15 cellular contexts compared by ENCODE assay signal in genomic region chr7:35893649-35894048, GRCh38.
DNase-seq lines count a peak whose midpoint lies in the region; ATAC-seq, FAIRE-seq and TF ChIP-seq lines count a peak whose summit lies in the region.
"Had no signal": no experiment of that assay in that cellular context is flagged by ENCODE, and none has a peak within 500 bp of the region (broad histone marks: within the 10 kb centered on the region; RNA-seq: fewer than 3 reads in every experiment).

No MANE protein-coding gene starts in this region.

- CTCF ChIA-PET in CD8-positive, alpha-beta T cell (lab: Charles Lee): interaction anchor here (3.6 kb wide), 1 partner anchor 13 kb away, joined by 8 read pairs; no protein-coding TSS in a partner anchor

- H3K4me1 Mint-ChIP-seq in CD4-positive, CD25-positive, alpha-beta regulatory T cell: peaks cover 17 to 24% (median 20%) of the 10 kb centered on the region in 4 donors
- H3K4me1 Mint-ChIP-seq in CD8-positive, alpha-beta T cell (ENCODE audit: low read depth): peaks cover 30% of the 10 kb centered on the region

- H3K27me3 Mint-ChIP-seq in CD4-positive, CD25-positive, alpha-beta regulatory T cell: no peaks in the 10 kb centered on the region
- no peaks in the 10 kb centered on the region for H3K27me3 Mint-ChIP-seq in CD8-positive, alpha-beta T cell (ENCODE audit: low read depth)

- no peak overlapping the region for H3K27ac ChIP-seq in CD4-positive, CD25-positive, alpha-beta regulatory T cell (ENCODE audit: insufficient read depth, low read length, poor library complexity, severe bottlenecking)
- H3K27ac ChIP-seq in CD8-positive, alpha-beta T cell (ENCODE audit: low read depth, low read length): no peak overlapping the region
- H3K27ac ChIP-seq in OCI-LY3 (ENCODE audit: low read length) (no peak overlapping the region), keratinocyte (ENCODE audit: control insufficient read depth, insufficient read depth, low read length) (no peak overlapping the region)
- H3K27ac ChIP-seq: BLaER1 treated with 17β-estradiol and CSF1 and Interleukin-3, amounts not matched to agents 10 nM and 100 nM; HL-60; KMS-11 had no signal

- no peaks in the 10 kb centered on the region for H3K27me3 ChIP-seq in CD4-positive, CD25-positive, alpha-beta regulatory T cell (ENCODE audit: control insufficient read depth, insufficient read depth, low read length)
- no peaks in the 10 kb centered on the region for H3K27me3 ChIP-seq in CD8-positive, alpha-beta T cell (ENCODE audit: insufficient read depth, low read length)
- H3K27me3 ChIP-seq in OCI-LY3 (ENCODE audit: low read depth, low read length) (no peaks in the 10 kb centered on the region), keratinocyte (ENCODE audit: control insufficient read depth, extremely low read depth, insufficient read depth, low read length) (no peaks in the 10 kb centered on the region)
- H3K27me3 ChIP-seq: BLaER1 treated with 17β-estradiol and CSF1 and Interleukin-3, amounts not matched to agents 10 nM and 100 nM; MG63 had no signal

- no peak for DNase-seq in CD4-positive, CD25-positive, alpha-beta regulatory T cell
- no peak for DNase-seq in CD8-positive, alpha-beta T cell
- DNase-seq in keratinocyte (ENCODE audit: low read depth, low spot score) (no peak), DMS79 treated with DMSO at 0.1 percent for 48 hours (lab: John Stamatoyannopoulos, UW) (no peak), nucleus accumbens (lab: John Stamatoyannopoulos, UW) (no peak)
- no peak for DNase-seq in stimulated activated naive CD4-positive, alpha-beta T cell treated with Interleukin-2 at 50 U/mL for 16 hours (lab: John Stamatoyannopoulos, UW)
- DNase-seq: GOT3, MG63, NCI-H1092 treated with DMSO at 0.1 percent for 48 hours, NCI-H1694 treated with DMSO at 0.1 percent for 48 hours, NCI-H748 treated with DMSO at 0.1 percent for 48 hours had no signal

- H3K4me1 ChIP-seq in CD4-positive, CD25-positive, alpha-beta regulatory T cell (ENCODE audit: control insufficient read depth, insufficient read depth, low read length, poor library complexity, severe bottlenecking): no peaks in the 10 kb centered on the region
- no peaks in the 10 kb centered on the region for H3K4me1 ChIP-seq in CD8-positive, alpha-beta T cell (ENCODE audit: insufficient read depth, low read length)
- H3K4me1 ChIP-seq in OCI-LY3 (ENCODE audit: low read length): peaks cover 15% of the 10 kb centered on the region
- no peaks in the 10 kb centered on the region for H3K4me1 ChIP-seq in keratinocyte (ENCODE audit: control insufficient read depth, extremely low read depth, insufficient read depth, low read length)
- H3K4me1 ChIP-seq: BLaER1 treated with 17β-estradiol and CSF1 and Interleukin-3, amounts not matched to agents 10 nM and 100 nM had no signal

- no peaks in the 10 kb centered on the region for H3K9me1 ChIP-seq in keratinocyte (ENCODE audit: control insufficient read depth, extremely low read depth, insufficient read depth, low read length)

- H3K4me3 Mint-ChIP-seq in CD4-positive, CD25-positive, alpha-beta regulatory T cell: no peak overlapping the region
- H3K4me3 Mint-ChIP-seq in CD8-positive, alpha-beta T cell: no peak overlapping the region

- H3K27ac Mint-ChIP-seq in CD4-positive, CD25-positive, alpha-beta regulatory T cell: peak overlapping the region in 2 of 3 donors; percentile 5 to 62
- peak overlapping the region; percentile 30 for H3K27ac Mint-ChIP-seq in CD8-positive, alpha-beta T cell

- H3K9ac ChIP-seq in OCI-LY3 (ENCODE audit: low read length): no peak overlapping the region
- no peak overlapping the region for H3K9ac ChIP-seq in keratinocyte (ENCODE audit: control insufficient read depth, extremely low read depth, insufficient read depth, low read length)
- H3K9ac ChIP-seq: BLaER1 treated with 17β-estradiol and CSF1 and Interleukin-3, amounts not matched to agents 10 nM and 100 nM; KMS-11 had no signal

- FAIRE-seq in keratinocyte (lab: Jason Lieb, UNC): peak; percentile 5

- H3K79me2 ChIP-seq in OCI-LY3 (ENCODE audit: low read length) (no peaks in the 10 kb centered on the region), keratinocyte (ENCODE audit: control insufficient read depth, insufficient read depth, low read length) (no peaks in the 10 kb centered on the region)

- H2AFZ ChIP-seq in OCI-LY3 (ENCODE audit: low read depth, low read length): no peak overlapping the region
- no peak overlapping the region for H2AFZ ChIP-seq in keratinocyte (ENCODE audit: control insufficient read depth, low read length)

- H3K36me3 ChIP-seq in CD4-positive, CD25-positive, alpha-beta regulatory T cell (ENCODE audit: control insufficient read depth, insufficient read depth, low read length): peaks cover 41% of the 10 kb centered on the region
- peaks cover 6% of the 10 kb centered on the region for H3K36me3 ChIP-seq in CD8-positive, alpha-beta T cell (ENCODE audit: insufficient read depth, low read length)
- H3K36me3 ChIP-seq in OCI-LY3 (replicated peaks; ENCODE audit: low read depth, low read length) (peaks cover 3% of the 10 kb centered on the region), keratinocyte (ENCODE audit: control insufficient read depth in 2 of 2, extremely low read depth in 1 of 2, insufficient read depth in 2 of 2, low read length in 2 of 2) (peaks cover 2 to 3% of the 10 kb centered on the region in 2 experiments)

- ATAC-seq in CD4-positive, CD25-positive, alpha-beta regulatory T cell (ENCODE audit: low read depth in 2 of 2): no peak
- no peak for ATAC-seq in CD8-positive, alpha-beta T cell

- no peak overlapping the region for H3K4me3 ChIP-seq in CD4-positive, CD25-positive, alpha-beta regulatory T cell (ENCODE audit: low read depth, low read length)
- H3K4me3 ChIP-seq in CD8-positive, alpha-beta T cell (ENCODE audit: low read depth, low read length): no peak overlapping the region
- H3K4me3 ChIP-seq in OCI-LY3 (ENCODE audit: low read length) (no peak overlapping the region), keratinocyte (ENCODE audit: control insufficient read depth in 2 of 3, extremely low read depth in 1 of 3, insufficient read depth in 2 of 3, low read depth in 1 of 3, low read length in 3 of 3) (no peak overlapping the region)
- H3K4me3 ChIP-seq: BLaER1 treated with 17β-estradiol and CSF1 and Interleukin-3, amounts not matched to agents 10 nM and 100 nM; MG63 had no signal

- H4K20me1 ChIP-seq in OCI-LY3 (ENCODE audit: insufficient read depth, low read length) (peaks cover 21% of the 10 kb centered on the region), keratinocyte (ENCODE audit: control insufficient read depth, extremely low read depth, insufficient read depth, low read length) (no peaks in the 10 kb centered on the region)

- POLR2A ChIA-PET in CD8-positive, alpha-beta T cell (lab: Charles Lee): no interaction called here

- dilution Hi-C loops in keratinocyte (cut with MboI; ENCODE audit: extremely low pct_ligation_motif_present, low sequenced_read_pairs): no loop called here

- no peak for TF ChIP-seq CTCF in CD8-positive, alpha-beta T cell (IDR thresholded peaks at IDR 0.05)
- TF ChIP-seq CTCF in OCI-LY3 (IDR thresholded peaks at IDR 0.05; ENCODE audit: low read depth, low read length) (no peak), keratinocyte (optimal IDR thresholded peaks at IDR 0.05 in 1 of 3, IDR thresholded peaks at IDR 0.05 in 1 of 3, conservative IDR thresholded peaks at IDR 0.05 in 1 of 3; ENCODE audit: extremely low read depth in 1 of 3, insufficient read depth in 2 of 3, low read length in 3 of 3) (no peak)

- H3K4me2 ChIP-seq in OCI-LY3 (ENCODE audit: low read length): 0 out of 2 replicates have a peak overlapping the region, but pooled peaks have one; percentile 13
- no peak overlapping the region for H3K4me2 ChIP-seq in keratinocyte (ENCODE audit: control insufficient read depth, extremely low read depth, insufficient read depth, low read depth, low read length)
- H3K4me2 ChIP-seq: BLaER1 treated with 17β-estradiol and CSF1 and Interleukin-3, amounts not matched to agents 10 nM and 100 nM; KMS-11 had no signal

- intact Hi-C loops in CD8-positive, alpha-beta T cell (cut with DNase I, micrococcal nuclease): loop anchor here in 1 of 2 experiments (5.0 kb wide), 1 partner anchor 36 kb away; no protein-coding TSS in a partner anchor

- peaks cover 24% of the 10 kb centered on the region for H3K36me3 Mint-ChIP-seq in CD4-positive, CD25-positive, alpha-beta regulatory T cell
- peaks cover 57% of the 10 kb centered on the region for H3K36me3 Mint-ChIP-seq in CD8-positive, alpha-beta T cell

- H3K9me3 ChIP-seq in CD4-positive, CD25-positive, alpha-beta regulatory T cell (ENCODE audit: control insufficient read depth in 2 of 2, low read length in 2 of 2): no peaks in the 10 kb centered on the region
- no peaks in the 10 kb centered on the region for H3K9me3 ChIP-seq in CD8-positive, alpha-beta T cell (ENCODE audit: low read length)
- H3K9me3 ChIP-seq in OCI-LY3 (ENCODE audit: insufficient read depth, low read length) (no peaks in the 10 kb centered on the region), keratinocyte (ENCODE audit: control insufficient read depth, low read depth, low read length) (no peaks in the 10 kb centered on the region)
- H3K9me3 ChIP-seq: BLaER1 treated with 17β-estradiol and CSF1 and Interleukin-3, amounts not matched to agents 10 nM and 100 nM; MG63 had no signal

- no peaks in the 10 kb centered on the region for H3K9me3 Mint-ChIP-seq in CD4-positive, CD25-positive, alpha-beta regulatory T cell
- no peaks in the 10 kb centered on the region for H3K9me3 Mint-ChIP-seq in CD8-positive, alpha-beta T cell
